Comparison of ENCODE assay signal across 1 cellular context in genomic region chr20:25039697-25040437, GRCh38.
TF ChIP-seq lines count a peak whose summit lies in the region.

No MANE protein-coding gene starts in this region.

TF ChIP-seq in HEK293, 187 proteins besides CTCF, POLR2A, EP300 and RAD21 (continued from another document):
- no peak for TF ChIP-seq ZNF266 (tag by site-specific recombination; IDR thresholded peaks at IDR 0.05; ENCODE audit: low read depth)
